Comparison of ENCODE assay signal across 1 cellular context in the genomic region with DNA sequence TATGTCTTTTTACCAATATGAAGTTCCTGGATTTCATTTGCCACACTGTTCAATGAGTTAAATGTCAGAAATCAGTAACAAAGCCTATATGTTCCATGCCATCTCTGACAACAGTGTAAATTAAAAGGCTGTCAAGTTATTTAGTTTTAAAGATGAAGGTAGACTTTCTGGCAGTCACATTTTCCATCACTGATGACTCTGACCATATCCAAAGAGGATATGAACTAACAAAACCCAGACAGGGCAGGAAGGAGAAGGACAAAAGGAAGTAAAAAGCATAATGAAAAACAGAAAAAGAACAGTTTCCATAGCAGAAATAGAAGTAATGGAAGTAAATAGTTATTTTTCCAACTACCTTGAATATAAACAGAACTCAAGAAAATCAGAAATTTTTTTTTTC.
TF ChIP-seq lines count a peak whose summit lies in the region.

No MANE protein-coding gene starts in this region.

TF ChIP-seq in endothelial cell of umbilical vein, 7 proteins besides CTCF, POLR2A, EP300 and RAD21 (continued from another document):
- TF ChIP-seq MYC (IDR thresholded peaks at IDR 0.05; ENCODE audit: low read depth, low read length) (no peak), MAX (IDR thresholded peaks at IDR 0.05; ENCODE audit: insufficient read depth, insufficient read length) (no peak), FOS (IDR thresholded peaks at IDR 0.05; ENCODE audit: borderline replicate concordance, insufficient read depth, low read length) (no peak)
